ENCODE assay signal across 9 cellular contexts in the genomic region with DNA sequence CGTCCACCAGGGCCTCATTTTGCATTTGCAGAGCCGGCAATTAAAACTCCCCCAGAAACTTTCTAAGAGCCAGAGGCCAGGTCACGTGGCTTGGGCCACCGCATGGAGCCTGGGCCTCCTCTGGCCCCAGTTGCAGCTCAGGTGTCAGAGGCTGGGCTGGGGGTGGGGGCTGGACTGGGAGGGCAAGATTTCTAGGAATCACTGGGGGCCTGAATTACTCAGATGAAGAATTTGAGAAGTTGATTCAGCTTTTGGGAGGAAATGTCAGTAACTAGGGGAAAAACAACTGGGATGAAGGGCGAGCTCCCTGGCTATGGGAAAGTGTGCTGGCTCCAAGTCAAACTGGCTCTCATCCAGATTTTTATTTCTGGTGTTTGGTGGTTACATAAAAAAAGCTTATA.
DNase-seq lines count a peak whose midpoint lies in the region; ATAC-seq and TF ChIP-seq lines count a peak whose summit lies in the region.
"Had no signal": no experiment of that assay in that cellular context is flagged by ENCODE, and none has a peak within 500 bp of the region (broad histone marks: within the 10 kb centered on the region; RNA-seq: fewer than 3 reads in every experiment).

No MANE protein-coding gene starts in this region.

- H3K4me2 ChIP-seq in osteoblast (ENCODE audit: insufficient read depth, low read length), result no peak overlapping the region

- H3K79me2 ChIP-seq in ACC112 (ENCODE audit: control insufficient read depth, insufficient read depth, low read length, unreplicated experiment) (no peaks in the 10 kb centered on the region), osteoblast (ENCODE audit: insufficient read depth, low read length) (no peaks in the 10 kb centered on the region)

- H3K4me1 ChIP-seq in ACC112 (ENCODE audit: control insufficient read depth, insufficient read depth, low read length, unreplicated experiment) (peaks cover 22% of the 10 kb centered on the region), osteoblast (ENCODE audit: insufficient read depth, low read length) (peaks cover 21% of the 10 kb centered on the region)

- H2AFZ ChIP-seq in ACC112 (ENCODE audit: low read length, unreplicated experiment) (no peak overlapping the region), osteoblast (ENCODE audit: low read length) (no peak overlapping the region)

- H3K27ac ChIP-seq in ACC112 (ENCODE audit: low read depth, low read length), result peak overlapping the region; percentile 88
- peak overlapping the region; percentile 97 for H3K27ac ChIP-seq in osteoblast (ENCODE audit: low read depth, low read length)

- TF ChIP-seq CTCF in fibroblast of the aortic adventitia (IDR thresholded peaks at IDR 0.05; ENCODE audit: insufficient read depth, low read length), result peak; percentile 18
- TF ChIP-seq CTCF in osteoblast (IDR thresholded peaks at IDR 0.05; ENCODE audit: extremely low read depth, low read depth, low read length), result no peak

- no peak overlapping the region for H3K4me3 ChIP-seq in ACC112 (ENCODE audit: low read depth, low read length)
- no peak overlapping the region for H3K4me3 ChIP-seq in fibroblast of the aortic adventitia (ENCODE audit: low read depth, low read length)
- H3K4me3 ChIP-seq in osteoblast (ENCODE audit: insufficient read depth, low read length), result no peak overlapping the region

- ATAC-seq in HG03460 (IDR thresholded peaks at IDR 0.05; ENCODE audit: unreplicated experiment), result no peak
- no peak for ATAC-seq in HG03280 (IDR thresholded peaks at IDR 0.05; ENCODE audit: unreplicated experiment)

- H3K27me3 ChIP-seq in ACC112 (ENCODE audit: insufficient read depth, low read length), result no peaks in the 10 kb centered on the region
- H3K27me3 ChIP-seq in osteoblast (ENCODE audit: insufficient read depth, low read length), result no peaks in the 10 kb centered on the region

- peak; percentile 61 for DNase-seq in RPMI8226
- peak; percentile 92 for DNase-seq in fibroblast of the aortic adventitia (ENCODE audit: low read depth)
- peak; percentile 86 for DNase-seq in osteoblast (ENCODE audit: insufficient read length, low spot score, missing footprints)
- DNase-seq in NCI-H2107 (lab: John Stamatoyannopoulos, UW), result no peak
- no peak for DNase-seq in activated naive CD4-positive, alpha-beta T cell treated with Interleukin-2 at 50 U/mL for 16 hours
- DNase-seq: activated B cell treated with CpG ODN at 0.5 μM for 24 hours had no signal

- H3K36me3 ChIP-seq in ACC112 (ENCODE audit: insufficient read depth, low read length), result no peaks in the 10 kb centered on the region
- H3K36me3 ChIP-seq in osteoblast (ENCODE audit: insufficient read depth, low read length), result no peaks in the 10 kb centered on the region

- H3K9me3 ChIP-seq in osteoblast (ENCODE audit: low read depth, low read length), result no peaks in the 10 kb centered on the region

- no peaks in the 10 kb centered on the region for H4K20me1 ChIP-seq in osteoblast (ENCODE audit: insufficient read depth, low read length)

Comparison
In these comparisons a context has a peak if more than half of its experiments do, and no peak if none do; other contexts are left out.
1. DNase-seq: peak in RPMI8226 (single experiment), fibroblast of the aortic adventitia (single experiment) and osteoblast (single experiment); none in NCI-H2107 (single experiment) and activated naive CD4-positive, alpha-beta T cell treated with Interleukin-2 at 50 U/mL for 16 hours (single experiment).